8 cellular contexts compared by ENCODE assay signal in genomic region chr5:122774861-122775712, GRCh38. TPM values are rescaled to one million over a fixed set of nuclear protein-coding genes. Genes with fewer than 3 reads are reported as not detected.
DNase-seq lines count a peak whose midpoint lies in the region; ATAC-seq and TF ChIP-seq lines count a peak whose summit lies in the region.

SNX2 (plus strand) TSS chr5:122775080; CDS start chr5:122775104, 24 bp downstream.

- no peaks in the 10 kb centered on the region for H4K20me1 ChIP-seq in Karpas-422 (ENCODE audit: insufficient read depth, low read depth, low read length)

- H3K27ac ChIP-seq in Karpas-422 (ENCODE audit: low read length) (peak within 1 kb of the TSS; percentile 62), stomach smooth muscle (ENCODE audit: low read length) (peak within 1 kb of the TSS; percentile 69)

- H3K27me3 ChIP-seq in Karpas-422 (ENCODE audit: low read length) (no peaks in the 10 kb centered on the region), stomach smooth muscle (ENCODE audit: control insufficient read depth in 1 of 2, insufficient read depth in 2 of 2, low read length in 2 of 2) (no peaks in the 10 kb centered on the region)

- DNase-seq in ELF-1 (ENCODE audit: low read depth, low spot score): peak; percentile 87
- DNase-seq in Karpas-422: peak; percentile 94
- peak; percentile 81 for DNase-seq in SIG-M5 treated with dmso at 0.1 percent for 504 hours (lab: John Stamatoyannopoulos, UW; ENCODE audit: unreplicated experiment)
- peak; percentile 86 for DNase-seq in activated gamma-delta T cell treated with Interleukin-2 at 50 U/mL for 16 hours
- DNase-seq in foreskin fibroblast: peak; percentile 86 to 96
- DNase-seq in neural crest cell (ENCODE audit: low read depth, low spot score): peak; percentile 88

- no peaks in the 10 kb centered on the region for H3K9me3 Mint-ChIP-seq in neural crest cell

- H3K9ac ChIP-seq in Karpas-422 (ENCODE audit: low read length) (peak within 1 kb of the TSS; percentile 82), stomach smooth muscle (ENCODE audit: low read length in 2 of 2) (peak within 1 kb of the TSS; percentile 81 to 89)

- H3K4me2 ChIP-seq in Karpas-422 (ENCODE audit: low read depth, low read length, poor library complexity, severe bottlenecking): peak within 1 kb of the TSS; percentile 83

- H3K27me3 Mint-ChIP-seq in neural crest cell (ENCODE audit: low read depth): peaks cover 2% of the 10 kb centered on the region

- no peaks in the 10 kb centered on the region for H3K9me3 ChIP-seq in Karpas-422 (ENCODE audit: low read length)
- H3K9me3 ChIP-seq in stomach smooth muscle (ENCODE audit: control insufficient read depth in 2 of 2, low read length in 2 of 2): no peaks in the 10 kb centered on the region

- peak; percentile 89 for ATAC-seq in GM21825 (IDR thresholded peaks at IDR 0.05; ENCODE audit: unreplicated experiment)

- TF ChIP-seq CTCF in foreskin fibroblast (IDR thresholded peaks at IDR 0.05; ENCODE audit: low read depth, low read length): no peak
- peak; percentile 52 for TF ChIP-seq CTCF in neural crest cell (conservative IDR thresholded peaks at IDR 0.05)

- peak within 1 kb of the TSS; percentile 95 for H3K27ac Mint-ChIP-seq in neural crest cell (ENCODE audit: unreplicated experiment)

- no peaks in the 10 kb centered on the region for H3K9me2 ChIP-seq in Karpas-422 (replicated peaks; ENCODE audit: insufficient read depth, low read length)

- peaks cover 27% of the 10 kb centered on the region for H3K4me1 ChIP-seq in Karpas-422 (ENCODE audit: low read length)
- H3K4me1 ChIP-seq in stomach smooth muscle (ENCODE audit: control insufficient read depth, insufficient read depth, low read length): peaks cover 3% of the 10 kb centered on the region

- H3K4me3 ChIP-seq in Karpas-422 (ENCODE audit: low read length): peak within 1 kb of the TSS; percentile 78
- H3K4me3 ChIP-seq in foreskin fibroblast (ENCODE audit: low read depth in 1 of 2, low read length in 2 of 2): peak within 1 kb of the TSS; percentile 74 to 99
- H3K4me3 ChIP-seq in stomach smooth muscle (ENCODE audit: low read length in 2 of 2): peak within 1 kb of the TSS; percentile 89 to 92

- peak within 1 kb of the TSS; percentile 95 for H3K4me3 Mint-ChIP-seq in neural crest cell

- peaks cover 48% of the 10 kb centered on the region for H3K79me2 ChIP-seq in Karpas-422 (ENCODE audit: low read length)

- H3K4me1 Mint-ChIP-seq in neural crest cell: peaks cover 23% of the 10 kb centered on the region

- H2AFZ ChIP-seq in Karpas-422 (ENCODE audit: low read length): peak within 1 kb of the TSS; percentile 97

- H3K36me3 Mint-ChIP-seq in neural crest cell (ENCODE audit: low read depth): peaks cover 1% of the 10 kb centered on the region

- H3K36me3 ChIP-seq in Karpas-422 (ENCODE audit: insufficient read depth, low read length): 0 out of 2 replicates have a peak, but pooled peaks cover 4% of the 10 kb centered on the region
- H3K36me3 ChIP-seq in stomach smooth muscle (ENCODE audit: control insufficient read depth in 2 of 2, insufficient read depth in 2 of 2, low read length in 2 of 2): no peaks in the 10 kb centered on the region

RNA-seq across cellular contexts. Expression of gene SNX2, which starts in this region (rescaled TPM):
- 30.6 and 76.2 TPM in 2 replicates for total RNA-seq in Karpas-422 (2014; rRNA removed; shearing (Covaris generic); ENCODE audit: low replicate concordance)
- 72.7 and 75.6 TPM in 2 replicates for total RNA-seq in neural crest cell

Comparison
In these comparisons a context has a peak if more than half of its experiments do, and no peak if none do; other contexts are left out.
1. Peak in every context shown above with its lines: DNase-seq, ATAC-seq, H3K4me3 ChIP-seq and H3K27ac ChIP-seq.